8 cellular contexts compared by ENCODE assay signal in the genomic region with DNA sequence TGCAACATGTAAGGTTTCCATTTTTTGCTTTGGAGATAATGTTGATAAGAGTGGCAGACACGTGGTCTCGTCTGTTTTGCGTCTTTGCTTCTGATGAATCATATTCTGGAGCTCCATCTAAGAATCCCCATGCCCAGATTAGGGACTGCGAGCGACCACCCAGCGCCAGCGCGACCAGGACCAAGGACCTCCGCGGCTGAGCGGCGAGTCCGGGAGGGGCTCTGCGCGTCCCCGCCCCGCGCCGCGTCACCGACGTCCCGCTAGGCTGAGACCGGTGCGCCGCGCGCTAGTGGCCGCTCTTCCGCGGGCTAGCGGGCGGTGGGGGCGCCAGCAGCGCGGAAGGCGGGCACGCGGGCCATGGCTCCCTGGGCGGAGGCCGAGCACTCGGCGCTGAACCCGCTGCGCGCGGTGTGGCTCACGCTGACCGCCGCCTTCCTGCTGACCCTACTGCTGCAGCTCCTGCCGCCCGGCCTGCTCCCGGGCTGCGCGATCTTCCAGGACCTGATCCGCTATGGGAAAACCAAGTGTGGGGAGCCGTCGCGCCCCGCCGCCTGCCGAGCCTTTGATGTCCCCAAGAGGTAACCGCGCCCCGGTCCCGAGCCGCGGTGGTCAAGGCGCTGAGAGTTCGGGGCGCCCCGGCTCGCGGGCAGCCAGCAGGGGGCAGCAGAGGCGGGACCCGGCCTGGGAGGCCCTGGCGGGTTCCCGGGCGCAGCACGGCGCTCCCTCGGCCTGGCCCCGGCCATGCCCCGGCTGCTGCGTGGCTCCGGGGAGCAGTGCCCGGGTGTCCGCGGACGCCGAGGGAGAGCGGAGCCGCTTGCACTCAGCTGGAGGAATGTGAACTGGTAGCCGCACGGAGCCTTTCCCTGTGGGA. TPM values are rescaled to one million over a fixed set of nuclear protein-coding genes. Genes with fewer than 3 reads are reported as not detected.
DNase-seq lines count a peak whose midpoint lies in the region; ATAC-seq and TF ChIP-seq lines count a peak whose summit lies in the region.

Gene SRD5A3, plus strand, starts transcription at position 263 of the 871 bp plus-strand sequence. Its CDS starts 95 bp downstream, at position 358.

- peak; percentile 79 for DNase-seq in H9
- DNase-seq in SK-N-DZ (ENCODE audit: low spot score) = peak; percentile 81
- DNase-seq in activated naive CD4-positive, alpha-beta T cell treated with anti-CD3 and anti-CD28 coated beads for 36 hours = peak; percentile 80
- DNase-seq in globus pallidus (ENCODE audit: low spot score) = peak; percentile 86
- DNase-seq in omental fat pad (ENCODE audit: low spot score) = peak; percentile 66
- DNase-seq in testis = peak; percentile 86

- H3K9ac ChIP-seq in H9 (ENCODE audit: extremely low read depth, insufficient read length, low read length) = peak within 1 kb of the TSS; percentile 35
- peak within 1 kb of the TSS; percentile 97 for H3K9ac ChIP-seq in Loucy (ENCODE audit: low read depth, low read length, poor library complexity, severe bottlenecking)

- no peaks in the 10 kb centered on the region for H4K20me1 ChIP-seq in H9 (ENCODE audit: control insufficient read depth, insufficient read depth, insufficient read length)
- no peaks in the 10 kb centered on the region for H4K20me1 ChIP-seq in Loucy (ENCODE audit: insufficient read depth, low read length, poor library complexity, severe bottlenecking)

- TF ChIP-seq POLR2A in testis (IDR thresholded peaks at IDR 0.05) = peak; percentile 10

- H3K23me2 ChIP-seq in H9 (ENCODE audit: insufficient read length, low read depth, low read length, poor library complexity, severe bottlenecking) = peaks cover 6% of the 10 kb centered on the region

- no peaks in the 10 kb centered on the region for H3K9me2 ChIP-seq in Loucy (replicated peaks; ENCODE audit: low read depth, low read length)

- intact Hi-C loops in activated naive CD4-positive, alpha-beta T cell treated with anti-CD3 and anti-CD28 coated beads for 36 hours (cut with micrococcal nuclease) = loop anchor here (1.0 to 5.0 kb wide), 9 partner anchors 49 to 1631 kb away; partner anchors contain the start of genes CEP135, CLOCK, EXOC1 and NMU
- intact Hi-C loops in testis (cut with DNase I; ENCODE audit: low total_unique reads) = no loop called here

- no peak within 1 kb of the TSS for H2BK15ac ChIP-seq in H9 (ENCODE audit: low read depth, low read length)

- H2BK12ac ChIP-seq in H9 (ENCODE audit: insufficient read length, low read depth, low read length) = no peak within 1 kb of the TSS

- H3K18ac ChIP-seq in H9 (ENCODE audit: insufficient read length, low read depth, low read length) = peak within 1 kb of the TSS; percentile 81

- peak within 1 kb of the TSS; percentile 86; the same call in 1 of the 2 replicates for H3K14ac ChIP-seq in H9 (ENCODE audit: insufficient read depth, low read length)

- H3K56ac ChIP-seq in H9 (ENCODE audit: insufficient read length, low read depth, low read length) = no peak within 1 kb of the TSS

- no peak within 1 kb of the TSS for H3K4ac ChIP-seq in H9 (ENCODE audit: low read depth, low read length)

- H3K36me3 ChIP-seq in Loucy (ENCODE audit: insufficient read depth, low read length) (no peaks in the 10 kb centered on the region), testis (ENCODE audit: low read depth, missing control alignments) (no peaks in the 10 kb centered on the region)

- H4K5ac ChIP-seq in H9 (ENCODE audit: insufficient read length, low read depth, low read length) = no peak within 1 kb of the TSS

- peaks cover 25 to 27% of the 10 kb centered on the region in 2 experiments for H3K4me1 Mint-ChIP-seq in H9
- H3K4me1 Mint-ChIP-seq in activated naive CD4-positive, alpha-beta T cell treated with anti-CD3 and anti-CD28 coated beads for 36 hours (ENCODE audit: low read depth) = peaks cover 20% of the 10 kb centered on the region

- peak; percentile 99 for ATAC-seq in omental fat pad (ENCODE audit: low FRiP score)

- H3K4me3 ChIP-seq in GM08714 (ENCODE audit: low read length) (peak within 1 kb of the TSS; percentile 49), Loucy (ENCODE audit: low read length, poor library complexity, severe bottlenecking) (peak within 1 kb of the TSS; percentile 97), testis (peak within 1 kb of the TSS; percentile 76 to 81)

- no peaks in the 10 kb centered on the region; the same call in 1 of the 2 replicates for H3K27me3 Mint-ChIP-seq in H9 (ENCODE audit: low read depth)
- no peaks in the 10 kb centered on the region for H3K27me3 Mint-ChIP-seq in activated naive CD4-positive, alpha-beta T cell treated with anti-CD3 and anti-CD28 coated beads for 36 hours (ENCODE audit: low read depth)

- H3F3A ChIP-seq in Loucy (ENCODE audit: low read depth) = peaks cover 5% of the 10 kb centered on the region; the same call in 1 of the 2 replicates

- WGBS in H9 (ENCODE audit: extremely low coverage, insufficient read length, low lambda C conversion rate) = no CpG with 5 or more reads among the region's 95 CpGs
- 0 to 1% methylated on average over 4 to 68 of the region's 95 CpGs for WGBS in testis, 2 donors

- no peaks in the 10 kb centered on the region for H3K79me2 ChIP-seq in H9 (ENCODE audit: insufficient read depth, low read length)
- H3K79me2 ChIP-seq in Loucy (ENCODE audit: insufficient read depth, low read length) = peaks cover 19% of the 10 kb centered on the region

- H2AFZ ChIP-seq in H9 (ENCODE audit: low read length) = no peak within 1 kb of the TSS
- H2AFZ ChIP-seq in Loucy (ENCODE audit: low read length) = peak within 1 kb of the TSS; percentile 98

- CTCF ChIA-PET in activated naive CD4-positive, alpha-beta T cell treated with anti-CD3 and anti-CD28 coated beads for 36 hours (lab: Charles Lee) = interaction anchor here (0.6 to 2.8 kb wide), 24 partner anchors 9 to 557 kb away, joined by 3 to 22 read pairs (median 6); partner anchors contain the start of gene TMEM165

- no peak within 1 kb of the TSS for H2BK5ac ChIP-seq in H9 (ENCODE audit: insufficient read length, low read length)

- H2BK20ac ChIP-seq in H9 (ENCODE audit: low read depth, low read length, poor library complexity, severe bottlenecking) = no peak within 1 kb of the TSS

- no peak within 1 kb of the TSS for H2AK5ac ChIP-seq in H9 (ENCODE audit: insufficient read length, low read length)

- H3K36me3 Mint-ChIP-seq in H9 (ENCODE audit: insufficient read depth in 1 of 3, low read depth in 3 of 3) = no peaks in the 10 kb centered on the region; a peak in 2 of 7 replicates
- H3K36me3 Mint-ChIP-seq in activated naive CD4-positive, alpha-beta T cell treated with anti-CD3 and anti-CD28 coated beads for 36 hours (ENCODE audit: low read depth) = no peaks in the 10 kb centered on the region

- no peak within 1 kb of the TSS for H4K8ac ChIP-seq in H9 (replicated peaks; ENCODE audit: insufficient read length, low read depth, low read length)

- H3K4me1 ChIP-seq in H9 (ENCODE audit: insufficient read depth, low read length) (no peaks in the 10 kb centered on the region), Loucy (ENCODE audit: insufficient read depth, low read length, poor library complexity, severe bottlenecking) (peaks cover 26% of the 10 kb centered on the region), testis (peaks cover 8% of the 10 kb centered on the region)

- H3T11ph ChIP-seq in H9 (ENCODE audit: low read length) = no peak within 1 kb of the TSS

- no peak within 1 kb of the TSS for H3K23ac ChIP-seq in H9 (ENCODE audit: insufficient read length, low read depth, low read length)

- H3K27ac ChIP-seq in H9 (ENCODE audit: insufficient read length, low read depth, low read length) (no peak within 1 kb of the TSS), testis (peak within 1 kb of the TSS; percentile 90 to 98)

- H3K9me3 ChIP-seq in H9 (ENCODE audit: control insufficient read depth, low read depth, low read length) (no peaks in the 10 kb centered on the region), Loucy (ENCODE audit: insufficient read depth, low read depth, low read length) (no peaks in the 10 kb centered on the region), testis (no peaks in the 10 kb centered on the region)

- no peaks in the 10 kb centered on the region; a peak in 3 of 5 replicates for H3K9me3 Mint-ChIP-seq in H9
- H3K9me3 Mint-ChIP-seq in activated naive CD4-positive, alpha-beta T cell treated with anti-CD3 and anti-CD28 coated beads for 36 hours = no peaks in the 10 kb centered on the region

- H2BK120ac ChIP-seq in H9 (ENCODE audit: low read depth, low read length, poor library complexity, severe bottlenecking) = no peak within 1 kb of the TSS

- peak within 1 kb of the TSS; percentile 80 to 89 for H3K4me3 Mint-ChIP-seq in H9
- peak within 1 kb of the TSS; percentile 87 for H3K4me3 Mint-ChIP-seq in activated naive CD4-positive, alpha-beta T cell treated with anti-CD3 and anti-CD28 coated beads for 36 hours

- no peaks in the 10 kb centered on the region for H3K27me3 ChIP-seq in H9 (ENCODE audit: insufficient read depth, low read length)
- H3K27me3 ChIP-seq in Loucy (ENCODE audit: insufficient read depth, low read length, poor library complexity, severe bottlenecking) = no peaks in the 10 kb centered on the region
- no peaks in the 10 kb centered on the region for H3K27me3 ChIP-seq in testis

- no peak within 1 kb of the TSS for H4K91ac ChIP-seq in H9 (ENCODE audit: insufficient read length, low read depth, low read length)

- peak; percentile 97 for TF ChIP-seq CTCF in H9 (conservative IDR thresholded peaks at IDR 0.05)
- TF ChIP-seq CTCF in Loucy (conservative IDR thresholded peaks at IDR 0.05; ENCODE audit: low read length) = peak; percentile 71
- peak in 2 of 3 donors; percentile 83 to 94 for TF ChIP-seq CTCF in omental fat pad (IDR thresholded peaks at IDR 0.05)
- peak; percentile 88 to 98 (median 93) for TF ChIP-seq CTCF in testis (IDR thresholded peaks at IDR 0.05)

- H3K27ac Mint-ChIP-seq in H9 = peak within 1 kb of the TSS; percentile 55 to 96 (median 86); a peak in 5 of 7 replicates
- peak within 1 kb of the TSS; percentile 90 for H3K27ac Mint-ChIP-seq in activated naive CD4-positive, alpha-beta T cell treated with anti-CD3 and anti-CD28 coated beads for 36 hours

- H3K79me1 ChIP-seq in H9 (ENCODE audit: insufficient read depth, low read depth, low read length, poor library complexity, severe bottlenecking) = no peaks in the 10 kb centered on the region

- peak within 1 kb of the TSS; percentile 37 for H3K4me2 ChIP-seq in H9 (ENCODE audit: insufficient read depth, insufficient read length, low read length)
- H3K4me2 ChIP-seq in Loucy (ENCODE audit: low read depth, low read length, poor library complexity, severe bottlenecking) = peak within 1 kb of the TSS; percentile 96

RNA-seq across cellular contexts. Expression of gene SRD5A3, which starts in this region (rescaled TPM):
- 31.9 and 35.0 TPM in 2 replicates for total RNA-seq in H9 (2021)
- 1.9 and 2.9 TPM in 2 replicates for polyA plus RNA-seq in SK-N-DZ (2014; cell fraction: cytosol; rRNA removed)
- 0.51 and 1.6 TPM in 2 replicates for polyA plus RNA-seq in SK-N-DZ (2014; cell fraction: nucleus; rRNA removed)
- 10 to 100 TPM; 21.7 to 22.3 TPM for total RNA-seq in activated naive CD4-positive, alpha-beta T cell treated with anti-CD3 and anti-CD28 coated beads for 36 hours
- 10 to 100 TPM in 2 of 4 donors, 1 to 10 TPM in 2; 8.0 to 15.9 (median 9.9) TPM for total RNA-seq in omental fat pad
- total RNA-seq in testis = 1 to 10 TPM; 4.9 to 8.0 TPM
- 7.8 TPM for polyA plus RNA-seq in testis (ENCODE audit: insufficient read depth, low read depth, low replicate concordance)
